Comparison of ENCODE assay signal across 17 cellular contexts in genomic region chr5:39024884-39025283, GRCh38. TPM values are rescaled to one million over a fixed set of nuclear protein-coding genes. Genes with fewer than 3 reads are reported as not detected.
DNase-seq lines count a peak whose midpoint lies in the region; ATAC-seq, FAIRE-seq and TF ChIP-seq lines count a peak whose summit lies in the region.
"Had no signal": no experiment of that assay in that cellular context is flagged by ENCODE, and none has a peak within 500 bp of the region (broad histone marks: within the 10 kb centered on the region; RNA-seq: fewer than 3 reads in every experiment).

No MANE protein-coding gene starts in this region.

- no peak for TF ChIP-seq CTCF in A549 (IDR thresholded peaks at IDR 0.05)
- no peak for TF ChIP-seq CTCF in RWPE2 (IDR thresholded peaks at IDR 0.05; ENCODE audit: poor library complexity, severe bottlenecking)
- TF ChIP-seq CTCF in fibroblast of lung (conservative IDR thresholded peaks at IDR 0.05 in 1 of 2, IDR thresholded peaks at IDR 0.05 in 1 of 2; ENCODE audit: low read depth in 1 of 2, low read length in 2 of 2) = no peak
- no peak for TF ChIP-seq CTCF in hepatocyte (IDR thresholded peaks at IDR 0.05; ENCODE audit: poor library complexity)

- H3K79me2 ChIP-seq in fibroblast of lung (ENCODE audit: control insufficient read depth, insufficient read depth, low read length) (peaks cover 15% of the 10 kb centered on the region), hepatocyte (peaks cover 79% of the 10 kb centered on the region)

- H3K36me3 ChIP-seq in RWPE2 (ENCODE audit: low read depth) (peaks cover 24% of the 10 kb centered on the region), fibroblast of lung (ENCODE audit: control insufficient read depth, insufficient read depth, low read length) (peaks cover 1% of the 10 kb centered on the region), hepatocyte (replicated peaks; ENCODE audit: insufficient read depth, low read depth) (no peaks in the 10 kb centered on the region)
- H3K36me3 ChIP-seq: pancreas had no signal

- H3K27ac ChIP-seq in A549 = no peak overlapping the region
- no peak overlapping the region for H3K27ac ChIP-seq in RWPE2 (ENCODE audit: poor library complexity, severe bottlenecking)
- no peak overlapping the region for H3K27ac ChIP-seq in fibroblast of lung (ENCODE audit: insufficient read depth, low read length)
- no peak overlapping the region for H3K27ac ChIP-seq in hepatocyte
- H3K27ac ChIP-seq: gastroesophageal sphincter, left ventricle myocardium inferior, pancreas had no signal

- H3K4me3 ChIP-seq in A549 = no peak overlapping the region
- no peak overlapping the region for H3K4me3 ChIP-seq in RWPE2 (ENCODE audit: severe bottlenecking)
- no peak overlapping the region for H3K4me3 ChIP-seq in fibroblast of lung (replicated peaks in 1 of 4; ENCODE audit: control extremely low read depth in 1 of 4, insufficient read depth in 1 of 4, low read depth in 3 of 4, low read length in 4 of 4)
- no peak overlapping the region for H3K4me3 ChIP-seq in hepatocyte
- H3K4me3 ChIP-seq: gastroesophageal sphincter, GM12878, left ventricle myocardium inferior, pancreas had no signal

- TF ChIP-seq POLR2A in A549 (IDR thresholded peaks at IDR 0.05; ENCODE audit: low read length) (no peak), GM12891 (IDR thresholded peaks at IDR 0.05; ENCODE audit: low read depth, low read length) (no peak)

- no peak overlapping the region for H3K9ac ChIP-seq in fibroblast of lung (ENCODE audit: insufficient read depth, low read length)

- ATAC-seq in A549 = no peak
- peak; percentile 74 for ATAC-seq in RWPE2 (ENCODE audit: low read depth)
- ATAC-seq in GM18502 (IDR thresholded peaks at IDR 0.05; ENCODE audit: poor library complexity, unreplicated experiment) = no peak
- no peak for ATAC-seq in HG02884 (IDR thresholded peaks at IDR 0.05; ENCODE audit: unreplicated experiment)
- ATAC-seq: gastroesophageal sphincter, pancreas had no signal

- H3K4me1 ChIP-seq in A549 (peaks cover 31% of the 10 kb centered on the region), RWPE2 (ENCODE audit: insufficient read depth, poor library complexity, severe bottlenecking) (peaks cover 9% of the 10 kb centered on the region), fibroblast of lung (ENCODE audit: control insufficient read depth, extremely low read depth, insufficient read depth, low read length) (peaks cover 5% of the 10 kb centered on the region), hepatocyte (ENCODE audit: insufficient read depth) (no peaks in the 10 kb centered on the region)
- H3K4me1 ChIP-seq: pancreas had no signal

- DNase-seq in A549 (ENCODE audit: low read depth in 1 of 2, low spot score in 1 of 2) (no peak), GM12891 (ENCODE audit: insufficient read length, low spot score) (no peak), RWPE2 (ENCODE audit: low spot score) (no peak), fibroblast of lung (ENCODE audit: low read depth in 2 of 2) (peak in 1 of 2 donors; percentile 53), hepatocyte (ENCODE audit: low spot score) (no peak)
- DNase-seq in stimulated activated CD4-positive, alpha-beta T cell treated with anti-CD3 and anti-CD28 coated beads, Interleukin-2, amount 100 ng/mL, for 24 hours = no peak
- DNase-seq: activated effector memory CD4-positive, alpha-beta T cell treated with Interleukin-2 at 50 U/mL for 16 hours; left ventricle myocardium inferior; NCI-H146; NCI-H446; NK-92 treated with Interleukin-12 subunit alpha and Interleukin-12 subunit beta, amount 100 ng/mL, for 24 hours; pancreas; stimulated activated CD4-positive, alpha-beta T cell treated with anti-CD3 and anti-CD28 coated beads, Interleukin-4, amount 100 ng/mL, for 1 hour had no signal

- peaks cover 1% of the 10 kb centered on the region for H4K20me1 ChIP-seq in fibroblast of lung (ENCODE audit: control insufficient read depth, extremely low read depth, insufficient read depth, low read length)
- no peaks in the 10 kb centered on the region for H4K20me1 ChIP-seq in hepatocyte (ENCODE audit: insufficient read depth, poor library complexity, severe bottlenecking)

- H3K9me3 ChIP-seq in A549 = peaks cover 16% of the 10 kb centered on the region; the same call in 2 of the 3 replicates
- H3K9me3 ChIP-seq in RWPE2 (ENCODE audit: severe bottlenecking) = peaks cover 3% of the 10 kb centered on the region
- H3K9me3 ChIP-seq in fibroblast of lung (ENCODE audit: control insufficient read depth, insufficient read depth, low read depth, low read length) = no peaks in the 10 kb centered on the region
- peaks cover 5% of the 10 kb centered on the region for H3K9me3 ChIP-seq in hepatocyte (ENCODE audit: low read depth)
- H3K9me3 ChIP-seq: pancreas had no signal

- H2AFZ ChIP-seq in fibroblast of lung (ENCODE audit: low read length) (no peak overlapping the region), hepatocyte (no peak overlapping the region)

- H3K4me2 ChIP-seq in A549 (peak overlapping the region; percentile 13; the same call in 2 of the 3 replicates), fibroblast of lung (ENCODE audit: extremely low read depth, insufficient read depth, low read length) (peak overlapping the region; percentile 10), hepatocyte (no peak overlapping the region)

- POLR2A ChIA-PET in A549 (lab: Yijun Ruan, JAX) = no interaction called here

- no peaks in the 10 kb centered on the region for H3K27me3 ChIP-seq in RWPE2 (ENCODE audit: insufficient read depth, poor library complexity, severe bottlenecking)
- no peaks in the 10 kb centered on the region for H3K27me3 ChIP-seq in fibroblast of lung (ENCODE audit: control insufficient read depth, insufficient read depth, low read length)
- H3K27me3 ChIP-seq in hepatocyte = no peaks in the 10 kb centered on the region
- H3K27me3 ChIP-seq: gastroesophageal sphincter, pancreas had no signal

- CTCF ChIA-PET in A549 (lab: Yijun Ruan, JAX) = no interaction called here

- no peak for TF ChIP-seq RAD21 in A549 (conservative IDR thresholded peaks at IDR 0.05 in 1 of 2, IDR thresholded peaks at IDR 0.05 in 1 of 2)

- no peaks in the 10 kb centered on the region for H3K9me2 ChIP-seq in hepatocyte (replicated peaks; ENCODE audit: insufficient read depth)

- FAIRE-seq in A549 (lab: Jason Lieb, UNC) = no peak
- peak; percentile 9 for FAIRE-seq in GM12891 (lab: Jason Lieb, UNC)
- FAIRE-seq: GM12878, pancreas had no signal

- no peak for TF ChIP-seq EP300 in A549 (IDR thresholded peaks at IDR 0.05)

TF ChIP-seq in A549, 52 proteins besides CTCF, POLR2A, EP300 and RAD21 (continues in another document):
- TF ChIP-seq HDAC2 (IDR thresholded peaks at IDR 0.05) (no peak), HES2 (IDR thresholded peaks at IDR 0.05) (no peak), ESRRA (IDR thresholded peaks at IDR 0.05; ENCODE audit: borderline replicate concordance, low read length) (no peak), HMGXB4 (CRISPR knock-in tag; IDR thresholded peaks at IDR 0.05; ENCODE audit: borderline replicate concordance) (no peak), CEBPB (IDR thresholded peaks at IDR 0.05) (no peak)

TF ChIP-seq in GM12891, 5 proteins besides CTCF, POLR2A, EP300 and RAD21:
- TF ChIP-seq SPI1 (IDR thresholded peaks at IDR 0.05; ENCODE audit: low read depth, low read length) (no peak), PAX5 (IDR thresholded peaks at IDR 0.05; ENCODE audit: insufficient read depth, low read length, severe bottlenecking) (no peak), POLR2AphosphoS5 (IDR thresholded peaks at IDR 0.05; ENCODE audit: low read depth, low read length) (no peak), POU2F2 (IDR thresholded peaks at IDR 0.05; ENCODE audit: low read depth, low read length) (no peak), TAF1 (IDR thresholded peaks at IDR 0.05; ENCODE audit: low read depth, low read length) (no peak)

RNA-seq across cellular contexts. Expression of gene RICTOR, which starts 49.3 kb away (rescaled TPM):
- polyA plus RNA-seq in A549 (2011; rRNA removed) (26.8 and 28.5 TPM in 2 replicates), A549 (2017; fragmentation: RNase III; extraction: RNeasy Plus Mini Kit Qiagen cat#74134 plus additional on column Dnase treatment) (5.8 to 6.8 TPM (median 6.5 TPM) in 3 replicates), fibroblast of lung (9.1 and 17.1 TPM in 2 replicates), hepatocyte (8.0 and 8.5 TPM in 2 replicates)
- polyA plus RNA-seq in A549 (2012; cell fraction: cytosol; rRNA removed) = 1.6 and 1.9 TPM in 2 replicates
- polyA plus RNA-seq in A549 (2012; cell fraction: nucleus; rRNA removed) = 3.7 and 5.4 TPM in 2 replicates
- 59.6 and 63.3 TPM in 2 replicates for polyA minus RNA-seq in A549 (2011; rRNA and poly(A)+ RNA removed)
- 3.6 TPM for polyA plus RNA-seq in GM12891 (2012; ENCODE audit: low read depth, missing spikeins)
- total RNA-seq in fibroblast of lung (25.2 and 26.3 TPM in 2 replicates), hepatocyte (24.9 and 29.1 TPM in 2 replicates)
- polyA plus RNA-seq in fibroblast of lung (2012) = 3.9 and 7.6 TPM in 2 replicates
- polyA minus RNA-seq in fibroblast of lung (ENCODE audit: low replicate concordance) = 12.3 and 22.2 TPM in 2 replicates
